In genomic region chr9:109117856-109118801, GRCh38 we compare ENCODE assay signal across 8 cellular contexts. TPM values are rescaled to one million over a fixed set of nuclear protein-coding genes. Genes with fewer than 3 reads are reported as not detected.
DNase-seq lines count a peak whose midpoint lies in the region; ATAC-seq and TF ChIP-seq lines count a peak whose summit lies in the region.

No MANE protein-coding gene starts in this region.

- no peaks in the 10 kb centered on the region for H3K27me3 Mint-ChIP-seq in activated CD8-positive, alpha-beta T cell treated with anti-CD3 and anti-CD28 coated beads for 36 hours
- H3K27me3 Mint-ChIP-seq in nephron (ENCODE audit: low read depth), result no peaks in the 10 kb centered on the region

- peak overlapping the region; percentile 92 for H3K27ac Mint-ChIP-seq in activated CD8-positive, alpha-beta T cell treated with anti-CD3 and anti-CD28 coated beads for 36 hours
- H3K27ac Mint-ChIP-seq in nephron, result peak overlapping the region; percentile 84 to 92 (median 89)

- no peak for TF ChIP-seq CTCF in activated CD8-positive, alpha-beta T cell treated with anti-CD3 and anti-CD28 coated beads for 36 hours (IDR thresholded peaks at IDR 0.05)
- TF ChIP-seq CTCF in nephron (IDR thresholded peaks at IDR 0.05; ENCODE audit: unreplicated experiment in 3 of 3), result no peak

- POLR2A ChIA-PET in activated CD8-positive, alpha-beta T cell treated with anti-CD3 and anti-CD28 coated beads for 36 hours (lab: Charles Lee), result interaction anchor here (0.5 to 3.4 kb wide), 9 partner anchors 9 to 259 kb away, joined by 3 to 19 read pairs (median 5); no protein-coding TSS in a partner anchor

- DNase-seq in D341Med (ENCODE audit: low spot score) (peak; percentile 38), NCI-H226 (peak; percentile 89), NCI-H524 (lab: John Stamatoyannopoulos, UW) (no peak), midbrain (lab: John Stamatoyannopoulos, UW) (no peak)
- DNase-seq in activated CD8-positive, alpha-beta T cell treated with anti-CD3 and anti-CD28 coated beads for 36 hours, result peak; percentile 81

- CTCF ChIA-PET in activated CD8-positive, alpha-beta T cell treated with anti-CD3 and anti-CD28 coated beads for 36 hours (lab: Charles Lee), result interaction anchor here (0.9 to 1.7 kb wide), 4 partner anchors 8 to 24 kb away, joined by 3 to 4 read pairs (median 4); no protein-coding TSS in a partner anchor

- peak; percentile 52 for ATAC-seq in activated CD8-positive, alpha-beta T cell treated with anti-CD3 and anti-CD28 coated beads for 36 hours
- ATAC-seq in esophagus mucosa (peak; percentile 44), GM18868 (IDR thresholded peaks at IDR 0.05; ENCODE audit: unreplicated experiment) (no peak)

- peaks cover 55% of the 10 kb centered on the region for H3K4me1 Mint-ChIP-seq in activated CD8-positive, alpha-beta T cell treated with anti-CD3 and anti-CD28 coated beads for 36 hours (ENCODE audit: low read depth)
- H3K4me1 Mint-ChIP-seq in nephron, result peaks cover 50% of the 10 kb centered on the region

- intact Hi-C loops in activated CD8-positive, alpha-beta T cell treated with anti-CD3 and anti-CD28 coated beads for 36 hours (cut with micrococcal nuclease), result loop anchor here (10.0 kb wide), 1 partner anchor 297 kb away; no protein-coding TSS in a partner anchor

- H3K4me3 Mint-ChIP-seq in activated CD8-positive, alpha-beta T cell treated with anti-CD3 and anti-CD28 coated beads for 36 hours, result peak overlapping the region; percentile 91
- H3K4me3 Mint-ChIP-seq in nephron, result peak overlapping the region; percentile 96 to 99 (median 99)

- no peaks in the 10 kb centered on the region for H3K9me3 Mint-ChIP-seq in activated CD8-positive, alpha-beta T cell treated with anti-CD3 and anti-CD28 coated beads for 36 hours
- no peaks in the 10 kb centered on the region for H3K9me3 Mint-ChIP-seq in nephron

- H3K36me3 Mint-ChIP-seq in activated CD8-positive, alpha-beta T cell treated with anti-CD3 and anti-CD28 coated beads for 36 hours (ENCODE audit: low read depth), result peaks cover 28% of the 10 kb centered on the region
- H3K36me3 Mint-ChIP-seq in nephron (ENCODE audit: low read depth), result peaks cover 12% of the 10 kb centered on the region

RNA-seq across cellular contexts. Expression of gene TMEM245, which starts 1.6 kb away (rescaled TPM):
- 10 to 100 TPM; 23.3 to 26.7 TPM for total RNA-seq in activated CD8-positive, alpha-beta T cell treated with anti-CD3 and anti-CD28 coated beads for 36 hours
- total RNA-seq in esophagus mucosa, result 13.8 TPM

RNA-seq across cellular contexts. Expression of gene FRRS1L, which starts 48.9 kb away (rescaled TPM):
- not detected for total RNA-seq in activated CD8-positive, alpha-beta T cell treated with anti-CD3 and anti-CD28 coated beads for 36 hours
- total RNA-seq in esophagus mucosa, result not detected

Comparison
In these comparisons a context has a peak if more than half of its experiments do, and no peak if none do; other contexts are left out.
1. DNase-seq: peak in D341Med (single experiment), NCI-H226 (single experiment) and activated CD8-positive, alpha-beta T cell treated with anti-CD3 and anti-CD28 coated beads for 36 hours (single experiment); none in NCI-H524 (0 of 2) and midbrain (single experiment).